ENCODE assay signal across 7 cellular contexts in genomic region chr5:111511174-111512025, GRCh38. TPM values are rescaled to one million over a fixed set of nuclear protein-coding genes. Genes with fewer than 3 reads are reported as not detected.
DNase-seq lines count a peak whose midpoint lies in the region; ATAC-seq and TF ChIP-seq lines count a peak whose summit lies in the region.

No MANE protein-coding gene starts in this region.

- intact Hi-C loops in esophagus squamous epithelium (cut with DNase I), result no loop called here

- TF ChIP-seq CTCF in esophagus squamous epithelium (IDR thresholded peaks at IDR 0.05), result no peak

- H3K27ac ChIP-seq in SJSA1 (no peak overlapping the region), esophagus squamous epithelium (peak overlapping the region; percentile 88 to 94 (median 92))

- DNase-seq in SJSA1 (ENCODE audit: low read depth in 1 of 2, low spot score in 2 of 2), result no peak
- no peak for DNase-seq in esophagus squamous epithelium (lab: John Stamatoyannopoulos, UW)
- DNase-seq in inferior parietal cortex (ENCODE audit: extremely low spot score), result no peak
- DNase-seq in cerebellum (ENCODE audit: low spot score), result no peak

- H3K9me3 ChIP-seq in SJSA1 (replicated peaks) (no peaks in the 10 kb centered on the region), esophagus squamous epithelium (no peaks in the 10 kb centered on the region), neuron (ENCODE audit: low read length) (no peaks in the 10 kb centered on the region)

- WGBS in esophagus squamous epithelium, 2 donors, result 2 to 6% methylated on average over 2 to 9 of the region's 9 CpGs

- ATAC-seq in GM18867 (IDR thresholded peaks at IDR 0.05; ENCODE audit: unreplicated experiment), result peak; percentile 11
- peak; percentile 3 for ATAC-seq in HG02798 (IDR thresholded peaks at IDR 0.05; ENCODE audit: poor library complexity, unreplicated experiment)

- H3K4me3 ChIP-seq in SJSA1, result peak overlapping the region; percentile 68
- H3K4me3 ChIP-seq in esophagus squamous epithelium, result peak overlapping the region; percentile 74 to 96 (median 90)
- H3K4me3 ChIP-seq in neuron (ENCODE audit: low read length), result peak overlapping the region; percentile 94

- H3K4me1 ChIP-seq in SJSA1 (replicated peaks) (0 out of 2 replicates have a peak, but pooled peaks cover 4% of the 10 kb centered on the region), esophagus squamous epithelium (peaks cover 0 to 38% (median 11%) of the 10 kb centered on the region in 3 donors), neuron (ENCODE audit: insufficient read depth, low read length) (peaks cover 30% of the 10 kb centered on the region)

- H3K36me3 ChIP-seq in SJSA1, result 0 out of 2 replicates have a peak, but pooled peaks cover 3% of the 10 kb centered on the region
- no peaks in the 10 kb centered on the region for H3K36me3 ChIP-seq in esophagus squamous epithelium
- no peaks in the 10 kb centered on the region for H3K36me3 ChIP-seq in neuron (ENCODE audit: insufficient read depth, low read length)

- no peak for TF ChIP-seq POLR2A in esophagus squamous epithelium (IDR thresholded peaks at IDR 0.05)

- no peaks in the 10 kb centered on the region for H3K27me3 ChIP-seq in SJSA1 (replicated peaks)
- no peaks in the 10 kb centered on the region for H3K27me3 ChIP-seq in esophagus squamous epithelium
- no peaks in the 10 kb centered on the region for H3K27me3 ChIP-seq in neuron (ENCODE audit: insufficient read depth, low read length)

- H2AFZ ChIP-seq in neuron (ENCODE audit: low read depth, low read length), result peak overlapping the region; percentile 23

RNA-seq across cellular contexts. Expression of gene STARD4, which starts 0.9 kb away (rescaled TPM):
- total RNA-seq in SJSA1 (2014; rRNA removed; shearing (Covaris generic)), result 38.9 and 53.9 TPM in 2 replicates
- 10 to 100 TPM in 3 of 4 donors, 1 to 10 TPM in 1; 8.6 to 35.6 (median 18.9) TPM for total RNA-seq in esophagus squamous epithelium
- total RNA-seq in cerebellum, result 50.0 TPM
